8 cellular contexts compared by ENCODE assay signal in the genomic region with DNA sequence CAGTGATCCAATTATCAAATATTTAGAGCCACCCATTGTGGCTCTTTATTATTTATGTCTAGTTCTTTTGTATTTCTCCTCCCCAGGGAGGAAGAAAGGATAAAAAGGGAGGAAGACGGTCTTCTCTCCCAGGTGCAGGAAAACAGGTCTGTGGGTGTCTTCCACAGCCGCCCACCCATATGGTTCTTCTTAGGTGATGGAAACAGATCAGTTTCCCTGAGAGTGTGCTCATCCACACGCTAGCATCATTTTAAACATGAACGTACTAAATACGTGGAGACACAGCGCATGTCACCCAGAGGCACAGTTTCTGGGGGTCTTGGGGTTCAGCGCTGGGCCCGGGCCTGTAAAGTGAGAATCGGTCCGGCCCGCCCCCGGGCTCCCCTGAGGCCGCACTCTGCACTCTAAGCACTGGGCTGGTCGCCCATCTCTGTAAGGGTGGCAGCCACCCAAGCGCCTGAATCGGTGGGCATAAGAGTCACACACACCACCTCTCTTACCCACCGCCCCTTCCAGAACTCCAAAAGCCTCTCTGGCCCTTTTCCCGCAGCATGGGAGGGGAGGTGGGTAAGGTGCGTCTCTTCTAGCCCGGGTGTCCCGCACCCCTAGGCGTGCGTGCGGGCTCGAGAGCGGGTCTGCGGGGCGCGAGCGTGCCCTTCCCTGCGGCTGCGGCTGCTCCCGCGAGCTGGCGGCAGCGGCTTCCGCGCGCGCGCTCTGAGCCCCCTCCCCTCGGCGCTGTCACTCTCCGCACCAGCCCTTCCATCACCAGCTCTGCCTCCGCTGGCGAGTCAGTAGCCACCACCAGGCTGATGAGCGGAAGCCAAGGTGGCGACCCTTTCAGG. TPM values are rescaled to one million over a fixed set of nuclear protein-coding genes. Genes with fewer than 3 reads are reported as not detected.
DNase-seq lines count a peak whose midpoint lies in the region; ATAC-seq lines count a peak whose summit lies in the region.

No MANE protein-coding gene starts in this region.

- H3K36me3 Mint-ChIP-seq in T-helper 2 cell treated with Interferon-gamma antibody and Interleukin-4, amounts not matched to agents 5 μg/mL and 100 μg/mL, for 36 hours (ENCODE audit: low read depth), result peaks cover 3% of the 10 kb centered on the region
- H3K36me3 Mint-ChIP-seq in naive thymus-derived CD8-positive, alpha-beta T cell, result peaks cover 0 to 9% (median 5%) of the 10 kb centered on the region in 3 donors

- H3K27me3 Mint-ChIP-seq in T-helper 2 cell treated with Interferon-gamma antibody and Interleukin-4, amounts not matched to agents 5 μg/mL and 100 μg/mL, for 36 hours (ENCODE audit: low read depth), result peaks cover 78% of the 10 kb centered on the region
- H3K27me3 Mint-ChIP-seq in naive thymus-derived CD8-positive, alpha-beta T cell, result peaks cover 0 to 32% (median 0%) of the 10 kb centered on the region in 5 donors

- peak; percentile 34 for DNase-seq in activated T-cell treated with anti-CD3 and anti-CD28 coated beads for 48 hours (ENCODE audit: low read depth)
- DNase-seq in activated T-cell treated with anti-CD3 and anti-CD28 coated beads for 4 hours, result no peak
- DNase-seq in T-helper 2 cell treated with Interferon-gamma antibody and Interleukin-4, amounts not matched to agents 5 μg/mL and 100 μg/mL, for 36 hours (ENCODE audit: low spot score), result no peak
- DNase-seq in ecto neural progenitor cell (ENCODE audit: low spot score), result peak; percentile 78
- peak in 6 of 10 donors; percentile 16 to 52 (median 32) for DNase-seq in naive thymus-derived CD8-positive, alpha-beta T cell
- DNase-seq in SKM-1 (lab: John Stamatoyannopoulos, UW; ENCODE audit: unreplicated experiment), result no peak
- no peak for DNase-seq in NOMO-1 treated with dmso at 0.1 percent for 144 hours (lab: John Stamatoyannopoulos, UW; ENCODE audit: unreplicated experiment)

- POLR2A ChIA-PET in naive thymus-derived CD8-positive, alpha-beta T cell (lab: Charles Lee), result interaction anchor here (2.3 to 2.5 kb wide), 2 partner anchors 9 to 21 kb away, joined by 6 to 9 read pairs; no protein-coding TSS in a partner anchor

- peak; percentile 43 to 55 for ATAC-seq in naive thymus-derived CD8-positive, alpha-beta T cell
- ATAC-seq in HG03139 (IDR thresholded peaks at IDR 0.05; ENCODE audit: unreplicated experiment), result no peak

- H3K4me3 Mint-ChIP-seq in T-helper 2 cell treated with Interferon-gamma antibody and Interleukin-4, amounts not matched to agents 5 μg/mL and 100 μg/mL, for 36 hours, result peak overlapping the region; percentile 41
- H3K4me3 Mint-ChIP-seq in naive thymus-derived CD8-positive, alpha-beta T cell, result peak overlapping the region; percentile 63 to 93 (median 68)

- no peak overlapping the region for H3K27ac Mint-ChIP-seq in T-helper 2 cell treated with Interferon-gamma antibody and Interleukin-4, amounts not matched to agents 5 μg/mL and 100 μg/mL, for 36 hours
- peak overlapping the region in 1 of 10 donors; percentile 32 for H3K27ac Mint-ChIP-seq in naive thymus-derived CD8-positive, alpha-beta T cell

- H3K9me3 Mint-ChIP-seq in T-helper 2 cell treated with Interferon-gamma antibody and Interleukin-4, amounts not matched to agents 5 μg/mL and 100 μg/mL, for 36 hours, result no peaks in the 10 kb centered on the region
- peaks cover 3 to 15% (median 10%) of the 10 kb centered on the region in 9 donors for H3K9me3 Mint-ChIP-seq in naive thymus-derived CD8-positive, alpha-beta T cell

- H3K4me1 Mint-ChIP-seq in T-helper 2 cell treated with Interferon-gamma antibody and Interleukin-4, amounts not matched to agents 5 μg/mL and 100 μg/mL, for 36 hours (ENCODE audit: low read depth), result peaks cover 24% of the 10 kb centered on the region
- H3K4me1 Mint-ChIP-seq in naive thymus-derived CD8-positive, alpha-beta T cell, result peaks cover 19 to 47% (median 37%) of the 10 kb centered on the region in 4 donors

RNA-seq across cellular contexts. Expression of gene PTCH1, which starts 1.3 kb away (rescaled TPM):
- total RNA-seq in naive thymus-derived CD8-positive, alpha-beta T cell, result 10 to 100 TPM; 47.7 to 49.6 TPM
- polyA plus RNA-seq in naive thymus-derived CD8-positive, alpha-beta T cell, result 10 to 100 TPM; 10.5 to 18.1 (median 17.3) TPM

Comparison
In these comparisons a context has a peak if more than half of its experiments do, and no peak if none do; other contexts are left out.
1. DNase-seq: peak in activated T-cell treated with anti-CD3 and anti-CD28 coated beads for 48 hours (single experiment), ecto neural progenitor cell (single experiment) and naive thymus-derived CD8-positive, alpha-beta T cell (6 of 10); none in activated T-cell treated with anti-CD3 and anti-CD28 coated beads for 4 hours (single experiment), T-helper 2 cell treated with Interferon-gamma antibody and Interleukin-4, amounts not matched to agents 5 μg/mL and 100 μg/mL, for 36 hours (single experiment), SKM-1 (single experiment) and NOMO-1 treated with dmso at 0.1 percent for 144 hours (single experiment).